2 cellular contexts compared by ENCODE assay signal in the genomic region with DNA sequence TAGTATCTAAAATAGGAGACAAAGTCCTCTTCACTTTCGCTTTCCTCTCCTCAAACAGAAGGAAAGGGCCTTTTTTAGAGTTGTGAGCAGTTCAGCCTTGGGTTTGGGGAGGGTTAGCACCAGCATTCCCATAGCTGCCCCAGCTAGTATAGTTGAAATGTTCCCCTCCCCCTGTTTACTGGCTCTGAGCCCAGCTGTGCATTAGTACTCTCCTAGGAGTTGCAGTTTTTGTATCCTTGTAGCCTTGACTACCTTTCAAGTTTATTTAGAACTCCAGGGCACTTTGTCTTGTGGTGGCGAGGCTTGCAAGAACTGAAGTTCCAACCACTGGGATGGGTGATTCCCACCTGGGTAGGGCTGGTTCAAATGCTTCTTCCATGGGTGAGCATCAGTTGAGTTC.
TF ChIP-seq lines count a peak whose summit lies in the region.

No MANE protein-coding gene starts in this region.

TF ChIP-seq in GM23338, 12 proteins besides CTCF, POLR2A, EP300 and RAD21:
- TF ChIP-seq ZNF114 (CRISPR knock-in tag; IDR thresholded peaks at IDR 0.05) (no peak), POLR2AphosphoS5 (IDR thresholded peaks at IDR 0.05; ENCODE audit: low read depth) (no peak)
TF ChIP-seq in GM23338: peak in this region for 0.

TF ChIP-seq in H1, 55 proteins besides CTCF, POLR2A, EP300 and RAD21:
- TF ChIP-seq CBX5 (IDR thresholded peaks at IDR 0.05; ENCODE audit: low read depth, low read length) (no peak), CEBPB (IDR thresholded peaks at IDR 0.05; ENCODE audit: low read depth, low read length) (no peak), SUZ12 (IDR thresholded peaks at IDR 0.05; ENCODE audit: low read length) (no peak), SIN3A (conservative IDR thresholded peaks at IDR 0.05 in 1 of 2, IDR thresholded peaks at IDR 0.05 in 1 of 2; ENCODE audit: low read depth in 1 of 2, low read length in 2 of 2) (no peak), GTF2F1 (IDR thresholded peaks at IDR 0.05; ENCODE audit: borderline replicate concordance, low read depth, low read length) (no peak)
